Comparison of ENCODE assay signal across 28 cellular contexts in genomic region chr17:68785565-68786486, GRCh38.
DNase-seq lines count a peak whose midpoint lies in the region; ATAC-seq and TF ChIP-seq lines count a peak whose summit lies in the region.
"Had no signal": no experiment of that assay in that cellular context is flagged by ENCODE, and none has a peak within 500 bp of the region (broad histone marks: within the 10 kb centered on the region; RNA-seq: fewer than 3 reads in every experiment).

No MANE protein-coding gene starts in this region.

- H3K79me2 ChIP-seq in PC-9 (ENCODE audit: low read depth) (no peaks in the 10 kb centered on the region), osteoblast (ENCODE audit: insufficient read depth, low read length) (no peaks in the 10 kb centered on the region)

- H3F3A ChIP-seq in PC-9 (ENCODE audit: insufficient read depth, low read depth): no peaks in the 10 kb centered on the region

- DNase-seq in NOMO-1 treated with DMSO at 0.1 percent for 48 hours (lab: John Stamatoyannopoulos, UW; ENCODE audit: unreplicated experiment): peak; percentile 25
- DNase-seq in NOMO-1 treated with dmso at 0.1 percent for 144 hours (lab: John Stamatoyannopoulos, UW; ENCODE audit: unreplicated experiment): no peak
- no peak for DNase-seq in PC-9
- DNase-seq in fibroblast of the aortic adventitia (ENCODE audit: low read depth): no peak
- no peak for DNase-seq in osteoblast (ENCODE audit: insufficient read length, low spot score, missing footprints)
- DNase-seq: activated CD4-positive, alpha-beta T cell treated with anti-CD3 and anti-CD28 coated beads for 4 hours; activated CD8-positive, alpha-beta memory T cell treated with anti-CD3 and anti-CD28 coated beads for 24 hours; activated T-cell treated with anti-CD3 and anti-CD28 coated beads for 4 hours; BE2C; CD8-positive, alpha-beta memory T cell; dorsolateral prefrontal cortex; esophagus squamous epithelium; hippocampal formation; NCI-H1092 treated with DMSO at 0.1 percent for 48 hours; NCI-H1694 treated with DMSO at 0.1 percent for 48 hours; NCI-H82; nephron progenitor cell; SHP77; stimulated activated CD8-positive, alpha-beta memory T cell treated with anti-CD3 and anti-CD28 coated beads, Interleukin-4, amount 100 ng/mL, for 48 hours; T-helper 9 cell; tibial artery had no signal

- TF ChIP-seq CTCF in PC-9 (conservative IDR thresholded peaks at IDR 0.05) (no peak), fibroblast of the aortic adventitia (IDR thresholded peaks at IDR 0.05; ENCODE audit: insufficient read depth, low read length) (peak; percentile 3), osteoblast (IDR thresholded peaks at IDR 0.05; ENCODE audit: extremely low read depth, low read depth, low read length) (no peak)

- intact Hi-C loops in PC-9 (cut with micrococcal nuclease; ENCODE audit: unreplicated experiment): no loop called here

- BruUV-seq in PC-9 (replicated peaks; lab: Mats Ljungman, UMichigan): no TSS peak

- no peak overlapping the region for H3K27ac ChIP-seq in PC-9
- H3K27ac ChIP-seq in osteoblast (ENCODE audit: low read depth, low read length): no peak overlapping the region
- H3K27ac ChIP-seq: dorsolateral prefrontal cortex, esophagus squamous epithelium, right atrium auricular region, tibial artery, VCaP had no signal

- no peaks in the 10 kb centered on the region for H3K27me3 ChIP-seq in PC-9 (ENCODE audit: insufficient read depth, low read depth)
- no peaks in the 10 kb centered on the region for H3K27me3 ChIP-seq in osteoblast (ENCODE audit: insufficient read depth, low read length)
- H3K27me3 ChIP-seq: BE2C, right atrium auricular region had no signal

- POLR2A ChIA-PET in PC-9 (lab: Charles Lee; ENCODE audit: unreplicated experiment): interaction anchor here (0.6 kb wide), 1 partner anchor 126 kb away, joined by 3 read pairs; no protein-coding TSS in a partner anchor

- CTCF ChIA-PET in PC-9 (lab: Charles Lee): interaction anchor here (0.6 kb wide), 1 partner anchor 79 kb away, joined by 21 read pairs; no protein-coding TSS in a partner anchor

- H3K9me3 ChIP-seq in PC-9 (ENCODE audit: insufficient read depth, low read depth) (peaks cover 6% of the 10 kb centered on the region; the same call in 1 of the 2 replicates), osteoblast (ENCODE audit: low read depth, low read length) (no peaks in the 10 kb centered on the region)
- H3K9me3 ChIP-seq: BE2C, esophagus squamous epithelium, HAP-1, tibial artery had no signal

- H3K4me1 ChIP-seq in PC-9 (replicated peaks; ENCODE audit: insufficient read depth): peaks cover 8% of the 10 kb centered on the region
- peaks cover 9% of the 10 kb centered on the region for H3K4me1 ChIP-seq in osteoblast (ENCODE audit: insufficient read depth, low read length)
- H3K4me1 ChIP-seq: BE2C, HAP-1, tibial artery had no signal

- H3K4me3 ChIP-seq in PC-9 (no peak overlapping the region), fibroblast of the aortic adventitia (ENCODE audit: low read depth, low read length) (no peak overlapping the region), osteoblast (ENCODE audit: insufficient read depth, low read length) (no peak overlapping the region)
- H3K4me3 ChIP-seq: dorsolateral prefrontal cortex, esophagus squamous epithelium, HAP-1, right atrium auricular region, tibial artery had no signal

- H4K20me1 ChIP-seq in PC-9 (ENCODE audit: insufficient read depth) (no peaks in the 10 kb centered on the region), osteoblast (ENCODE audit: insufficient read depth, low read length) (no peaks in the 10 kb centered on the region)

- H3K4me2 ChIP-seq in PC-9 (no peak overlapping the region), osteoblast (ENCODE audit: insufficient read depth, low read length) (no peak overlapping the region)

- H3K9me2 ChIP-seq in PC-9 (ENCODE audit: insufficient read depth): no peaks in the 10 kb centered on the region

- no peaks in the 10 kb centered on the region for H3K36me3 ChIP-seq in PC-9 (ENCODE audit: low read depth)
- H3K36me3 ChIP-seq in osteoblast (ENCODE audit: insufficient read depth, low read length): no peaks in the 10 kb centered on the region
- H3K36me3 ChIP-seq: BE2C, esophagus squamous epithelium, HAP-1, right atrium auricular region, tibial artery had no signal

- H2AFZ ChIP-seq in PC-9 (peak overlapping the region; percentile 29; the same call in 1 of the 2 replicates), osteoblast (ENCODE audit: low read length) (peak overlapping the region; percentile 14)

- no peak for ATAC-seq in HG02970 (IDR thresholded peaks at IDR 0.05; ENCODE audit: low FRiP score, unreplicated experiment)
- ATAC-seq in HG02852 (IDR thresholded peaks at IDR 0.05; ENCODE audit: unreplicated experiment): no peak
- ATAC-seq in HG02571 (IDR thresholded peaks at IDR 0.05; ENCODE audit: unreplicated experiment): no peak
- ATAC-seq: activated naive CD4-positive, alpha-beta T cell treated with anti-CD3 and anti-CD28 coated beads, Interleukin-2, amount 50 U/mL, for 72 hours had no signal
